Comparison of ENCODE assay signal across 21 cellular contexts in the genomic region with DNA sequence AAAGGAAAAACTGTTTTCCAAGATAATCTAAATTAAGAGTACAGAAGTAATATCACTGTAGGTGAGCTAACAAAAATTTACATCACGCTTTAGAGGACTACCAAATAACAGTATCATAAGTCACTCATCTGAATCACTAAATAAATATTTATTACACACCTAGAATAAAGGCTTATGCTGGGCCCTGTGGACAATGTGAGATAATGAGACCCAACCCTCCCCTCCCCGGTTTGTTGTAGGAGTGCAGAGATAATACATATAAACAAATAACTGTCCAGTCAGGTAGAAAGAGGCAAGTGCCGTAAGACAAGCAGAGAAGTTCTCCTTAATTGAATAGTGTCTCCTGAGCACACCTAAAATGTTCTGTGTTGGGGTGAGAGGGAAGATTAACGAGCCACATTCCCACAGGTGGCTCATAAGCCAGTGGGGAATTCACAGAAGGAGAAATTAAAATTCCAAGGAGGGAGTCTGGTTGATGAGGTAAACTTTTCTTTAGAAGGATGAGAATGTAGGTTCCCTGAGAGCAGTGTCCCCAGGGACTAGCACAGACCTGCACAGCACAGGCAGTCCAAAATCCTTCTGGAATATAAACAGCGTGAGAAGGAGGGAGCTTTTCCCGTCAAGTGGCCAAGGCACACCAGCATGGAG.
DNase-seq lines count a peak whose midpoint lies in the region; ATAC-seq and TF ChIP-seq lines count a peak whose summit lies in the region.
"Had no signal": no experiment of that assay in that cellular context is flagged by ENCODE, and none has a peak within 500 bp of the region (broad histone marks: within the 10 kb centered on the region; RNA-seq: fewer than 3 reads in every experiment).

No MANE protein-coding gene starts in this region.

- DNase-seq in activated CD4-positive, alpha-beta T cell treated with anti-CD3 and anti-CD28 coated beads for 36 hours: no peak
- no peak for DNase-seq in activated CD4-positive, alpha-beta T cell treated with anti-CD3 and anti-CD28 coated beads, Interleukin-2, amount 50 U/mL, for 4 hours
- DNase-seq in NCI-H748 (lab: John Stamatoyannopoulos, UW; ENCODE audit: unreplicated experiment) (peak; percentile 68), epithelial cell of esophagus (ENCODE audit: low read depth) (peak; percentile 86), superior temporal gyrus (ENCODE audit: extremely low spot score) (no peak)
- no peak for DNase-seq in stimulated activated effector memory CD8-positive, alpha-beta T cell treated with anti-CD3 and anti-CD28 coated beads, Interleukin-12 subunit alpha, Interleukin-12 subunit beta, amount 100 ng/mL, for 72 hours (ENCODE audit: low spot score in 2 of 2)
- DNase-seq: ACHN; activated CD4-positive, alpha-beta T cell treated with anti-CD3 and anti-CD28 coated beads for 4 hours; activated T-cell treated with anti-CD3 and anti-CD28 coated beads, Interleukin-2, amount 50 U/mL, for 1 hour; caudate nucleus; CD4-positive, alpha-beta memory T cell; effector CD4-positive, alpha-beta T cell; hippocampal formation; NCI-H2107; ovary; spleen; stimulated activated naive B cell treated with anti-CD40 and anti-IgM and Interleukin-4, amounts not matched to agents 10 μg/mL and 1 μg/mL and 100 μg/mL, for 72 hours; T-helper 9 cell had no signal

- TF ChIP-seq CTCF in epithelial cell of esophagus (IDR thresholded peaks at IDR 0.05; ENCODE audit: insufficient read depth, low read depth, low read length, missing control alignments): no peak

- no peaks in the 10 kb centered on the region for H3K36me3 Mint-ChIP-seq in activated CD4-positive, alpha-beta T cell treated with anti-CD3 and anti-CD28 coated beads for 36 hours (ENCODE audit: low read depth)
- peaks cover 11% of the 10 kb centered on the region for H3K36me3 Mint-ChIP-seq in stimulated activated effector memory CD8-positive, alpha-beta T cell treated with anti-CD3 and anti-CD28 coated beads, Interleukin-12 subunit alpha, Interleukin-12 subunit beta, amount 100 ng/mL, for 72 hours
- H3K36me3 Mint-ChIP-seq: CD4-positive, alpha-beta memory T cell; IgD-negative memory B cell; stimulated activated naive B cell treated with anti-CD40 and anti-IgM and Interleukin-4, amounts not matched to agents 10 μg/mL and 1 μg/mL and 100 μg/mL, for 72 hours had no signal

- peaks cover 47% of the 10 kb centered on the region for H3K4me1 Mint-ChIP-seq in activated CD4-positive, alpha-beta T cell treated with anti-CD3 and anti-CD28 coated beads for 36 hours
- peaks cover 61% of the 10 kb centered on the region for H3K4me1 Mint-ChIP-seq in stimulated activated effector memory CD8-positive, alpha-beta T cell treated with anti-CD3 and anti-CD28 coated beads, Interleukin-12 subunit alpha, Interleukin-12 subunit beta, amount 100 ng/mL, for 72 hours

- no peak overlapping the region for H3K4me3 Mint-ChIP-seq in activated CD4-positive, alpha-beta T cell treated with anti-CD3 and anti-CD28 coated beads for 36 hours
- no peak overlapping the region for H3K4me3 Mint-ChIP-seq in stimulated activated effector memory CD8-positive, alpha-beta T cell treated with anti-CD3 and anti-CD28 coated beads, Interleukin-12 subunit alpha, Interleukin-12 subunit beta, amount 100 ng/mL, for 72 hours
- H3K4me3 Mint-ChIP-seq: CD4-positive, alpha-beta memory T cell; IgD-negative memory B cell; stimulated activated naive B cell treated with anti-CD40 and anti-IgM and Interleukin-4, amounts not matched to agents 10 μg/mL and 1 μg/mL and 100 μg/mL, for 72 hours had no signal

- H3K9me3 Mint-ChIP-seq in activated CD4-positive, alpha-beta T cell treated with anti-CD3 and anti-CD28 coated beads for 36 hours (ENCODE audit: low read depth): peaks cover 2% of the 10 kb centered on the region
- H3K9me3 Mint-ChIP-seq in stimulated activated effector memory CD8-positive, alpha-beta T cell treated with anti-CD3 and anti-CD28 coated beads, Interleukin-12 subunit alpha, Interleukin-12 subunit beta, amount 100 ng/mL, for 72 hours: no peaks in the 10 kb centered on the region
- H3K9me3 Mint-ChIP-seq: stimulated activated naive B cell treated with anti-CD40 and anti-IgM and Interleukin-4, amounts not matched to agents 10 μg/mL and 1 μg/mL and 100 μg/mL, for 72 hours had no signal

- H3K27ac Mint-ChIP-seq in activated CD4-positive, alpha-beta T cell treated with anti-CD3 and anti-CD28 coated beads for 36 hours: peak overlapping the region; percentile 53
- H3K27ac Mint-ChIP-seq in stimulated activated effector memory CD8-positive, alpha-beta T cell treated with anti-CD3 and anti-CD28 coated beads, Interleukin-12 subunit alpha, Interleukin-12 subunit beta, amount 100 ng/mL, for 72 hours: peak overlapping the region; percentile 97
- H3K27ac Mint-ChIP-seq: CD4-positive, alpha-beta memory T cell; IgD-negative memory B cell; stimulated activated naive B cell treated with anti-CD40 and anti-IgM and Interleukin-4, amounts not matched to agents 10 μg/mL and 1 μg/mL and 100 μg/mL, for 72 hours had no signal

- H3K27me3 Mint-ChIP-seq in activated CD4-positive, alpha-beta T cell treated with anti-CD3 and anti-CD28 coated beads for 36 hours: peaks cover 13% of the 10 kb centered on the region
- H3K27me3 Mint-ChIP-seq: CD4-positive, alpha-beta memory T cell had no signal

- POLR2A ChIA-PET in activated CD4-positive, alpha-beta T cell treated with anti-CD3 and anti-CD28 coated beads for 36 hours (lab: Charles Lee): interaction anchor here (0.6 kb wide), 1 partner anchor 57 kb away, joined by 3 read pairs; no protein-coding TSS in a partner anchor

- CTCF ChIA-PET in activated CD4-positive, alpha-beta T cell treated with anti-CD3 and anti-CD28 coated beads for 36 hours (lab: Charles Lee): interaction anchor here (0.6 to 2.6 kb wide), 5 partner anchors 18 to 53 kb away, joined by 3 to 6 read pairs (median 4); no protein-coding TSS in a partner anchor

- no peak for ATAC-seq in activated CD4-positive, alpha-beta T cell treated with anti-CD3 and anti-CD28 coated beads for 36 hours
- ATAC-seq in stimulated activated effector memory CD8-positive, alpha-beta T cell treated with anti-CD3 and anti-CD28 coated beads, Interleukin-12 subunit alpha, Interleukin-12 subunit beta, amount 100 ng/mL, for 72 hours: no peak
- no peak for ATAC-seq in GM19463 (IDR thresholded peaks at IDR 0.05; ENCODE audit: unreplicated experiment)
- ATAC-seq in HG02571 (IDR thresholded peaks at IDR 0.05; ENCODE audit: unreplicated experiment): no peak
- ATAC-seq: stimulated activated naive B cell treated with anti-CD40 and anti-IgM and Interleukin-4, amounts not matched to agents 10 μg/mL and 1 μg/mL and 100 μg/mL, for 72 hours had no signal

- H3K4me3 ChIP-seq in epithelial cell of esophagus (ENCODE audit: low read length): no peak overlapping the region
- H3K4me3 ChIP-seq: ovary, spleen had no signal

- intact Hi-C loops in activated CD4-positive, alpha-beta T cell treated with anti-CD3 and anti-CD28 coated beads for 36 hours (cut with DNase I, micrococcal nuclease): loop anchor here (1.0 to 5.0 kb wide), 4 partner anchors 8 to 247 kb away; no protein-coding TSS in a partner anchor

Comparison
In these comparisons a context has a peak if more than half of its experiments do, and no peak if none do; other contexts are left out.
1. DNase-seq: peak in NCI-H748 (single experiment) and epithelial cell of esophagus (single experiment); none in activated CD4-positive, alpha-beta T cell treated with anti-CD3 and anti-CD28 coated beads for 36 hours (single experiment), activated CD4-positive, alpha-beta T cell treated with anti-CD3 and anti-CD28 coated beads, Interleukin-2, amount 50 U/mL, for 4 hours (0 of 2), stimulated activated effector memory CD8-positive, alpha-beta T cell treated with anti-CD3 and anti-CD28 coated beads, Interleukin-12 subunit alpha, Interleukin-12 subunit beta, amount 100 ng/mL, for 72 hours (0 of 2) and superior temporal gyrus (single experiment).